ENCODE assay signal across 8 cellular contexts in genomic region chr2:63424329-63425078, GRCh38.
DNase-seq lines count a peak whose midpoint lies in the region; ATAC-seq and TF ChIP-seq lines count a peak whose summit lies in the region.

No MANE protein-coding gene starts in this region.

- H2AFZ ChIP-seq in OCI-LY7 (ENCODE audit: low read length) (peak overlapping the region; percentile 17; the same call in 1 of the 2 replicates), osteoblast (ENCODE audit: low read length) (peak overlapping the region; percentile 47)

- no peaks in the 10 kb centered on the region for H3K27me3 ChIP-seq in osteoblast (ENCODE audit: insufficient read depth, low read length)

- H3K79me2 ChIP-seq in OCI-LY7 (ENCODE audit: insufficient read depth, low read depth, low read length) (no peaks in the 10 kb centered on the region), osteoblast (ENCODE audit: insufficient read depth, low read length) (no peaks in the 10 kb centered on the region)

- H3K4me3 ChIP-seq in OCI-LY7 (ENCODE audit: low read depth, low read length, poor library complexity, severe bottlenecking): no peak overlapping the region
- H3K4me3 ChIP-seq in osteoblast (ENCODE audit: insufficient read depth, low read length): no peak overlapping the region

- peak; percentile 56 for DNase-seq in D341Med (ENCODE audit: low spot score)
- peak; percentile 72 for DNase-seq in OCI-LY7 (ENCODE audit: low spot score)
- DNase-seq in effector memory CD8-positive, alpha-beta T cell: peak; percentile 13 to 31 (median 22)
- no peak for DNase-seq in osteoblast (ENCODE audit: insufficient read length, low spot score, missing footprints)
- no peak for DNase-seq in sciatic nerve (ENCODE audit: low spot score)

- no peaks in the 10 kb centered on the region for H3K27me3 Mint-ChIP-seq in effector memory CD8-positive, alpha-beta T cell

- intact Hi-C loops in OCI-LY7 (cut with micrococcal nuclease; ENCODE audit: unreplicated experiment) (loop anchor here (10.0 kb wide), 2 partner anchors 350 to 640 kb away; no protein-coding TSS in a partner anchor), sciatic nerve (cut with DNase I) (no loop called here)

- ATAC-seq in GM18909 (IDR thresholded peaks at IDR 0.05; ENCODE audit: poor library complexity, unreplicated experiment): peak; percentile 84
- peak; percentile 17 for ATAC-seq in HG03139 (IDR thresholded peaks at IDR 0.05; ENCODE audit: unreplicated experiment)
- peak; percentile 59 for ATAC-seq in effector memory CD8-positive, alpha-beta T cell (replicated peaks)
- ATAC-seq in sciatic nerve: no peak
- no peak for ATAC-seq in HG02610 (IDR thresholded peaks at IDR 0.05; ENCODE audit: unreplicated experiment)

- H3K36me3 ChIP-seq in OCI-LY7 (ENCODE audit: insufficient read depth, low read length) (no peaks in the 10 kb centered on the region), osteoblast (ENCODE audit: insufficient read depth, low read length) (no peaks in the 10 kb centered on the region)

- H3K27ac Mint-ChIP-seq in effector memory CD8-positive, alpha-beta T cell: no peak overlapping the region

- POLR2A ChIA-PET in OCI-LY7 (lab: Charles Lee): interaction anchor here (0.5 to 0.7 kb wide), 2 partner anchors 9 to 1616 kb away, joined by 3 read pairs; no protein-coding TSS in a partner anchor

- peaks cover 3% of the 10 kb centered on the region for H3K36me3 Mint-ChIP-seq in effector memory CD8-positive, alpha-beta T cell (ENCODE audit: insufficient read depth)

- H3K4me1 ChIP-seq in OCI-LY7 (ENCODE audit: insufficient read depth, low read length, poor library complexity, severe bottlenecking) (no peaks in the 10 kb centered on the region), osteoblast (ENCODE audit: insufficient read depth, low read length) (peaks cover 10% of the 10 kb centered on the region)

- peaks cover 0 to 2% of the 10 kb centered on the region in 2 donors for H3K4me1 Mint-ChIP-seq in effector memory CD8-positive, alpha-beta T cell (ENCODE audit: low read depth in 2 of 2)

- CTCF ChIA-PET in OCI-LY7 (lab: Charles Lee; ENCODE audit: unreplicated experiment): interaction anchor here (0.7 kb wide), 1 partner anchor 12 kb away, joined by 4 read pairs; no protein-coding TSS in a partner anchor

- H3K4me2 ChIP-seq in OCI-LY7 (ENCODE audit: low read length): no peak overlapping the region
- H3K4me2 ChIP-seq in osteoblast (ENCODE audit: insufficient read depth, low read length): no peak overlapping the region

- no peak overlapping the region for H3K4me3 Mint-ChIP-seq in effector memory CD8-positive, alpha-beta T cell

- no TSS peak for BruUV-seq in OCI-LY7 (replicated peaks; lab: Mats Ljungman, UMichigan)

- H3K9me2 ChIP-seq in OCI-LY7 (ENCODE audit: insufficient read depth, low read length): no peaks in the 10 kb centered on the region

- H3K27ac ChIP-seq in OCI-LY7 (ENCODE audit: low read depth, low read length, poor library complexity, severe bottlenecking) (no peak overlapping the region), osteoblast (ENCODE audit: low read depth, low read length) (peak overlapping the region; percentile 37)

- H4K20me1 ChIP-seq in OCI-LY7 (ENCODE audit: insufficient read depth, low read length) (no peaks in the 10 kb centered on the region), osteoblast (ENCODE audit: insufficient read depth, low read length) (no peaks in the 10 kb centered on the region)

- TF ChIP-seq CTCF in OCI-LY7 (conservative IDR thresholded peaks at IDR 0.05; ENCODE audit: low read length): peak; percentile 91
- peak; percentile 65 for TF ChIP-seq CTCF in osteoblast (IDR thresholded peaks at IDR 0.05; ENCODE audit: extremely low read depth, low read depth, low read length)

- H3K9me3 ChIP-seq in OCI-LY7 (ENCODE audit: low read length): no peaks in the 10 kb centered on the region
- no peaks in the 10 kb centered on the region for H3K9me3 ChIP-seq in osteoblast (ENCODE audit: low read depth, low read length)

- no peaks in the 10 kb centered on the region for H3K9me3 Mint-ChIP-seq in effector memory CD8-positive, alpha-beta T cell

Comparison
In these comparisons a context has a peak if more than half of its experiments do, and no peak if none do; other contexts are left out.
1. DNase-seq: peak in D341Med (single experiment), OCI-LY7 (single experiment) and effector memory CD8-positive, alpha-beta T cell (3 of 3); none in osteoblast (single experiment) and sciatic nerve (single experiment).
2. ATAC-seq: peak in GM18909 (single experiment), HG03139 (single experiment) and effector memory CD8-positive, alpha-beta T cell (single experiment); none in sciatic nerve (single experiment) and HG02610 (single experiment).